In the genomic region with DNA sequence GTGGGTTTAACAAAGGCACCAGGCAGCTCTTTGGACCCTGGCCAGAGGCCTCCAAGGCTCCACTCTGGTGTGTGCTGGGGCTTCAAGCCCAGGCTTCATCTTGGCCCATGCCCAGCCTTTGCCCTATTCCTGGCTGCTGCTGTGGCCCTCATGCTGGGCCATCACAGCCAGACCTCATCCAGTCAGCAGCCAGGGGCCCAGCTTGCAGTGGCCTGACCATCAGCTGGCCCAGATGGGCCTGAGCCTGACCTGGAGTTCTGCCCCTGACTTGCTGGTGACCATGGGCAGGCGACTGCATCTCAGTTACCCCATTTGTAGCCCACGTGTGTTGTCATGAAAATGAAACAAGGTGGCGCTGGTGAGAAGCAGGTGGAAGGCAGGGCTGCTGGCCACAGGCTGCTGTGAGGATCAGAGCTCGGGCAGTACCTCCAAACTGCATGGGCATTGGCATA, we compare ENCODE assay signal across 2 cellular contexts.
TF ChIP-seq lines count a peak whose summit lies in the region.

No MANE protein-coding gene starts in this region.

TF ChIP-seq in Ishikawa, 13 proteins besides CTCF, POLR2A, EP300 and RAD21 (continued from another document):
- TF ChIP-seq, protein P1, sequence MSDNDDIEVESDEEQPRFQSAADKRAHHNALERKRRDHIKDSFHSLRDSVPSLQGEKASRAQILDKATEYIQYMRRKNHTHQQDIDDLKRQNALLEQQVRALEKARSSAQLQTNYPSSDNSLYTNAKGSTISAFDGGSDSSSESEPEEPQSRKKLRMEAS (IDR thresholded peaks at IDR 0.05), result no peak
- TF ChIP-seq, protein P2, sequence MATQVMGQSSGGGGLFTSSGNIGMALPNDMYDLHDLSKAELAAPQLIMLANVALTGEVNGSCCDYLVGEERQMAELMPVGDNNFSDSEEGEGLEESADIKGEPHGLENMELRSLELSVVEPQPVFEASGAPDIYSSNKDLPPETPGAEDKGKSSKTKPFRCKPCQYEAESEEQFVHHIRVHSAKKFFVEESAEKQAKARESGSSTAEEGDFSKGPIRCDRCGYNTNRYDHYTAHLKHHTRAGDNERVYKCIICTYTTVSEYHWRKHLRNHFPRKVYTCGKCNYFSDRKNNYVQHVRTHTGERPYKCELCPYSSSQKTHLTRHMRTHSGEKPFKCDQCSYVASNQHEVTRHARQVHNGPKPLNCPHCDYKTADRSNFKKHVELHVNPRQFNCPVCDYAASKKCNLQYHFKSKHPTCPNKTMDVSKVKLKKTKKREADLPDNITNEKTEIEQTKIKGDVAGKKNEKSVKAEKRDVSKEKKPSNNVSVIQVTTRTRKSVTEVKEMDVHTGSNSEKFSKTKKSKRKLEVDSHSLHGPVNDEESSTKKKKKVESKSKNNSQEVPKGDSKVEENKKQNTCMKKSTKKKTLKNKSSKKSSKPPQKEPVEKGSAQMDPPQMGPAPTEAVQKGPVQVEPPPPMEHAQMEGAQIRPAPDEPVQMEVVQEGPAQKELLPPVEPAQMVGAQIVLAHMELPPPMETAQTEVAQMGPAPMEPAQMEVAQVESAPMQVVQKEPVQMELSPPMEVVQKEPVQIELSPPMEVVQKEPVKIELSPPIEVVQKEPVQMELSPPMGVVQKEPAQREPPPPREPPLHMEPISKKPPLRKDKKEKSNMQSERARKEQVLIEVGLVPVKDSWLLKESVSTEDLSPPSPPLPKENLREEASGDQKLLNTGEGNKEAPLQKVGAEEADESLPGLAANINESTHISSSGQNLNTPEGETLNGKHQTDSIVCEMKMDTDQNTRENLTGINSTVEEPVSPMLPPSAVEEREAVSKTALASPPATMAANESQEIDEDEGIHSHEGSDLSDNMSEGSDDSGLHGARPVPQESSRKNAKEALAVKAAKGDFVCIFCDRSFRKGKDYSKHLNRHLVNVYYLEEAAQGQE (IDR thresholded peaks at IDR 0.05; ENCODE audit: low read depth), result no peak
- TF ChIP-seq TAF1 (IDR thresholded peaks at IDR 0.05; ENCODE audit: low read depth), result no peak

TF ChIP-seq in HepG2, 621 proteins besides CTCF, POLR2A, EP300 and RAD21 (continued from another document):
- TF ChIP-seq, protein P3, sequence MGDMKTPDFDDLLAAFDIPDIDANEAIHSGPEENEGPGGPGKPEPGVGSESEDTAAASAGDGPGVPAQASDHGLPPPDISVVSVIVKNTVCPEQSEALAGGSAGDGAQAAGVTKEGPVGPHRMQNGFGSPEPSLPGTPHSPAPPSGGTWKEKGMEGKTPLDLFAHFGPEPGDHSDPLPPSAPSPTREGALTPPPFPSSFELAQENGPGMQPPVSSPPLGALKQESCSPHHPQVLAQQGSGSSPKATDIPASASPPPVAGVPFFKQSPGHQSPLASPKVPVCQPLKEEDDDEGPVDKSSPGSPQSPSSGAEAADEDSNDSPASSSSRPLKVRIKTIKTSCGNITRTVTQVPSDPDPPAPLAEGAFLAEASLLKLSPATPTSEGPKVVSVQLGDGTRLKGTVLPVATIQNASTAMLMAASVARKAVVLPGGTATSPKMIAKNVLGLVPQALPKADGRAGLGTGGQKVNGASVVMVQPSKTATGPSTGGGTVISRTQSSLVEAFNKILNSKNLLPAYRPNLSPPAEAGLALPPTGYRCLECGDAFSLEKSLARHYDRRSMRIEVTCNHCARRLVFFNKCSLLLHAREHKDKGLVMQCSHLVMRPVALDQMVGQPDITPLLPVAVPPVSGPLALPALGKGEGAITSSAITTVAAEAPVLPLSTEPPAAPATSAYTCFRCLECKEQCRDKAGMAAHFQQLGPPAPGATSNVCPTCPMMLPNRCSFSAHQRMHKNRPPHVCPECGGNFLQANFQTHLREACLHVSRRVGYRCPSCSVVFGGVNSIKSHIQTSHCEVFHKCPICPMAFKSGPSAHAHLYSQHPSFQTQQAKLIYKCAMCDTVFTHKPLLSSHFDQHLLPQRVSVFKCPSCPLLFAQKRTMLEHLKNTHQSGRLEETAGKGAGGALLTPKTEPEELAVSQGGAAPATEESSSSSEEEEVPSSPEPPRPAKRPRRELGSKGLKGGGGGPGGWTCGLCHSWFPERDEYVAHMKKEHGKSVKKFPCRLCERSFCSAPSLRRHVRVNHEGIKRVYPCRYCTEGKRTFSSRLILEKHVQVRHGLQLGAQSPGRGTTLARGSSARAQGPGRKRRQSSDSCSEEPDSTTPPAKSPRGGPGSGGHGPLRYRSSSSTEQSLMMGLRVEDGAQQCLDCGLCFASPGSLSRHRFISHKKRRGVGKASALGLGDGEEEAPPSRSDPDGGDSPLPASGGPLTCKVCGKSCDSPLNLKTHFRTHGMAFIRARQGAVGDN (CRISPR knock-in tag; IDR thresholded peaks at IDR 0.05), result 0 out of 2 replicates have a peak, but pooled peaks have one; percentile 12
- peak; percentile 17; the same call in 1 of the 2 replicates for TF ChIP-seq STAG1 (CRISPR knock-in tag; IDR thresholded peaks at IDR 0.05)
